1 cellular context compared by ENCODE assay signal in genomic region chr12:54280401-54281260, GRCh38.
TF ChIP-seq lines count a peak whose summit lies in the region.

TSS of gene HNRNPA1 (plus strand) at chr12:54280726. CDS start at chr12:54280808, 82 bp downstream.

TF ChIP-seq in K562, 482 proteins besides CTCF, POLR2A, EP300 and RAD21 (continued from another document and continues in another):
- peak; percentile 86 for TF ChIP-seq MAX (CRISPR knock-in tag; IDR thresholded peaks at IDR 0.05)
- TF ChIP-seq NCOR1 (IDR thresholded peaks at IDR 0.05), result peak; percentile 26
- TF ChIP-seq HMGXB4 (CRISPR knock-in tag; IDR thresholded peaks at IDR 0.05), result peak; percentile 93
- TF ChIP-seq ZNF740 (CRISPR knock-in tag; IDR thresholded peaks at IDR 0.05), result peak; percentile 54
- TF ChIP-seq ZNF740 (tag; IDR thresholded peaks at IDR 0.05), result no peak; a peak in 1 of 4 replicates
- peak; percentile 39 for TF ChIP-seq SAP30 (IDR thresholded peaks at IDR 0.05; ENCODE audit: borderline replicate concordance, insufficient read depth, low read depth, low read length, poor library complexity, severe bottlenecking)
- no peak for TF ChIP-seq ZNF121 (CRISPR knock-in tag; conservative IDR thresholded peaks at IDR 0.05)
- TF ChIP-seq ZNF76 (CRISPR knock-in tag; IDR thresholded peaks at IDR 0.05; ENCODE audit: borderline replicate concordance), result 0 out of 2 replicates have a peak, but pooled peaks have one; percentile 13
- peak; percentile 59; the same call in 1 of the 2 replicates for TF ChIP-seq ARID3A (IDR thresholded peaks at IDR 0.05; ENCODE audit: borderline replicate concordance, low read depth, low read length)
- no peak for TF ChIP-seq ZNF217 (CRISPR knock-in tag; IDR thresholded peaks at IDR 0.05)
- TF ChIP-seq MCM2 (IDR thresholded peaks at IDR 0.05; ENCODE audit: low read depth), result no peak
- peak; percentile 71 for TF ChIP-seq RBBP5 (IDR thresholded peaks at IDR 0.05; ENCODE audit: borderline replicate concordance, insufficient read depth, low read length, poor library complexity, severe bottlenecking)
- TF ChIP-seq FOXM1 (IDR thresholded peaks at IDR 0.05; ENCODE audit: low read depth), result peak; percentile 91
- TF ChIP-seq FOXM1 (CRISPR knock-in tag; IDR thresholded peaks at IDR 0.05; ENCODE audit: low read depth), result peak; percentile 65
- peak in 1 of 2 experiments; percentile 46; a peak in 1 of 4 replicates for TF ChIP-seq BCLAF1 (IDR thresholded peaks at IDR 0.05; ENCODE audit: borderline replicate concordance in 1 of 2, control insufficient read depth in 1 of 2, low read depth in 2 of 2, low read length in 1 of 2)
- no peak for TF ChIP-seq TCF7L2 (IDR thresholded peaks at IDR 0.05; ENCODE audit: low read depth, low read length)
- TF ChIP-seq GABPA (tag; conservative IDR thresholded peaks at IDR 0.05; ENCODE audit: low read depth), result peak; percentile 41; the same call in 1 of the 2 replicates
- TF ChIP-seq HDAC1 (IDR thresholded peaks at IDR 0.05), result peak in 1 of 2 experiments; percentile 77; a peak in 1 of 4 replicates
- no peak for TF ChIP-seq PCBP2 (IDR thresholded peaks at IDR 0.05; ENCODE audit: low read depth, low read length, poor library complexity, severe bottlenecking)
- peak; percentile 19; the same call in 1 of the 2 replicates for TF ChIP-seq ZNF766 (CRISPR knock-in tag; conservative IDR thresholded peaks at IDR 0.05)
- TF ChIP-seq ATF4 (CRISPR knock-in tag; IDR thresholded peaks at IDR 0.05), result no peak
- peak; percentile 98 for TF ChIP-seq MYC (IDR thresholded peaks at IDR 0.05; ENCODE audit: low read depth, low read length)
- TF ChIP-seq MYC (CRISPR knock-in tag; IDR thresholded peaks at IDR 0.05; ENCODE audit: borderline replicate concordance, low read depth), result peak; percentile 98
- TF ChIP-seq AFF1 (IDR thresholded peaks at IDR 0.05; ENCODE audit: low read depth in 1 of 2, partially characterized antibody in 2 of 2), result peak; percentile 75 to 93
- TF ChIP-seq ZNF212 (CRISPR knock-in tag; IDR thresholded peaks at IDR 0.05), result peak; percentile 27; the same call in 1 of the 2 replicates
- TF ChIP-seq ZNF655 (CRISPR knock-in tag; IDR thresholded peaks at IDR 0.05), result no peak
- peak; percentile 98 for TF ChIP-seq RBM25 (IDR thresholded peaks at IDR 0.05; ENCODE audit: low read depth, low read length, severe bottlenecking)
- peak in 1 of 2 experiments; percentile 73; a peak in 1 of 4 replicates for TF ChIP-seq MLX (CRISPR knock-in tag; conservative IDR thresholded peaks at IDR 0.05)
- no peak for TF ChIP-seq TEAD2 (tag; IDR thresholded peaks at IDR 0.05)
- TF ChIP-seq RBFOX2 (IDR thresholded peaks at IDR 0.05; ENCODE audit: low read depth, low read length), result peak; percentile 94
- no peak for TF ChIP-seq TAF15 (IDR thresholded peaks at IDR 0.05; ENCODE audit: low read depth, low read length)
- TF ChIP-seq RUNX1 (IDR thresholded peaks at IDR 0.05; ENCODE audit: low read depth), result no peak
- peak; percentile 93 for TF ChIP-seq CREB1 (IDR thresholded peaks at IDR 0.05)
- peak; percentile 92 for TF ChIP-seq CREB1 (CRISPR knock-in tag; IDR thresholded peaks at IDR 0.05)
- TF ChIP-seq ZNF518B (CRISPR knock-in tag; IDR thresholded peaks at IDR 0.05), result no peak
- no peak; a peak in 1 of 4 replicates for TF ChIP-seq ZNF639 (CRISPR knock-in tag; conservative IDR thresholded peaks at IDR 0.05 in 1 of 2, IDR thresholded peaks at IDR 0.05 in 1 of 2)
- TF ChIP-seq NFATC3 (IDR thresholded peaks at IDR 0.05), result no peak
- TF ChIP-seq CEBPB (tag; IDR thresholded peaks at IDR 0.05), result peak; percentile 76
- TF ChIP-seq ZC3H4 (CRISPR knock-in tag; IDR thresholded peaks at IDR 0.05; ENCODE audit: borderline replicate concordance), result peak; percentile 99
- peak; percentile 27; the same call in 1 of the 2 replicates for TF ChIP-seq CBX1 (IDR thresholded peaks at IDR 0.05; ENCODE audit: low read depth)
- peak; percentile 74; the same call in 1 of the 2 replicates for TF ChIP-seq LCOR (CRISPR knock-in tag; IDR thresholded peaks at IDR 0.05)
